1 cellular context compared by ENCODE assay signal in the genomic region with DNA sequence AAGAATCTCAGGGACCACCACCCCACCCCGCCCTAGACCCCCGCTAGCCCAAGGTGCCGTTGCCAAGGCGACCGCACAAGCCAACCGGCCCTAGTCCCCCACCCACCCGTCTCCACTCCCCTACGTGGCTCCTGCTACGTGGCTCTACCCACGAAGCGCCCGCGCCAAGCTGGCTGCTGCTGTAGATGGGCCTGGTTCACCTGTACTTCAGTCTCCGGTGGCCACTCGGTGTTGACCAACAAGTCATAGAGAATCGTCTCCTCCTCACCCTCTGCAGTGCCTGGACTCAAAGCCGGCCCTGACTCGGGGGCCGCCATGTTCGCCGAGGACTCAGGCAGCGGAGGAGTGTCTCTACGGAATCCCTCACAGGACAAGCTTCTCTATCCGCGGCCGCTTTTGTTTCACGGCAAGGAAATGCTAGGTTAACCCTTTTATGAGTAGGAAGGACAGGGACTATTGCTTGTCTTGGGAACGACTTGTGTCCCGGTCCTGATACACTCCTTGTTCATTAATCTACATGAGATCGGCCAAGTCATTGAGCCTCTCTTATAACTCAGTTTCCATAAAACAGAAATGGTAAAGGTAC.
A peak's percentile ranks its signal among the peaks of the same experiment; 100 is the strongest.
TF ChIP-seq lines count a peak whose summit lies in the region.

A gene (minus strand): TSS at position 347 of the 586 bp plus-strand sequence. CDS start 30 bp downstream, at position 317.

TF ChIP-seq in H1, 55 proteins besides CTCF, POLR2A, EP300 and RAD21 (continued from another document):
- TF ChIP-seq, protein P1, sequence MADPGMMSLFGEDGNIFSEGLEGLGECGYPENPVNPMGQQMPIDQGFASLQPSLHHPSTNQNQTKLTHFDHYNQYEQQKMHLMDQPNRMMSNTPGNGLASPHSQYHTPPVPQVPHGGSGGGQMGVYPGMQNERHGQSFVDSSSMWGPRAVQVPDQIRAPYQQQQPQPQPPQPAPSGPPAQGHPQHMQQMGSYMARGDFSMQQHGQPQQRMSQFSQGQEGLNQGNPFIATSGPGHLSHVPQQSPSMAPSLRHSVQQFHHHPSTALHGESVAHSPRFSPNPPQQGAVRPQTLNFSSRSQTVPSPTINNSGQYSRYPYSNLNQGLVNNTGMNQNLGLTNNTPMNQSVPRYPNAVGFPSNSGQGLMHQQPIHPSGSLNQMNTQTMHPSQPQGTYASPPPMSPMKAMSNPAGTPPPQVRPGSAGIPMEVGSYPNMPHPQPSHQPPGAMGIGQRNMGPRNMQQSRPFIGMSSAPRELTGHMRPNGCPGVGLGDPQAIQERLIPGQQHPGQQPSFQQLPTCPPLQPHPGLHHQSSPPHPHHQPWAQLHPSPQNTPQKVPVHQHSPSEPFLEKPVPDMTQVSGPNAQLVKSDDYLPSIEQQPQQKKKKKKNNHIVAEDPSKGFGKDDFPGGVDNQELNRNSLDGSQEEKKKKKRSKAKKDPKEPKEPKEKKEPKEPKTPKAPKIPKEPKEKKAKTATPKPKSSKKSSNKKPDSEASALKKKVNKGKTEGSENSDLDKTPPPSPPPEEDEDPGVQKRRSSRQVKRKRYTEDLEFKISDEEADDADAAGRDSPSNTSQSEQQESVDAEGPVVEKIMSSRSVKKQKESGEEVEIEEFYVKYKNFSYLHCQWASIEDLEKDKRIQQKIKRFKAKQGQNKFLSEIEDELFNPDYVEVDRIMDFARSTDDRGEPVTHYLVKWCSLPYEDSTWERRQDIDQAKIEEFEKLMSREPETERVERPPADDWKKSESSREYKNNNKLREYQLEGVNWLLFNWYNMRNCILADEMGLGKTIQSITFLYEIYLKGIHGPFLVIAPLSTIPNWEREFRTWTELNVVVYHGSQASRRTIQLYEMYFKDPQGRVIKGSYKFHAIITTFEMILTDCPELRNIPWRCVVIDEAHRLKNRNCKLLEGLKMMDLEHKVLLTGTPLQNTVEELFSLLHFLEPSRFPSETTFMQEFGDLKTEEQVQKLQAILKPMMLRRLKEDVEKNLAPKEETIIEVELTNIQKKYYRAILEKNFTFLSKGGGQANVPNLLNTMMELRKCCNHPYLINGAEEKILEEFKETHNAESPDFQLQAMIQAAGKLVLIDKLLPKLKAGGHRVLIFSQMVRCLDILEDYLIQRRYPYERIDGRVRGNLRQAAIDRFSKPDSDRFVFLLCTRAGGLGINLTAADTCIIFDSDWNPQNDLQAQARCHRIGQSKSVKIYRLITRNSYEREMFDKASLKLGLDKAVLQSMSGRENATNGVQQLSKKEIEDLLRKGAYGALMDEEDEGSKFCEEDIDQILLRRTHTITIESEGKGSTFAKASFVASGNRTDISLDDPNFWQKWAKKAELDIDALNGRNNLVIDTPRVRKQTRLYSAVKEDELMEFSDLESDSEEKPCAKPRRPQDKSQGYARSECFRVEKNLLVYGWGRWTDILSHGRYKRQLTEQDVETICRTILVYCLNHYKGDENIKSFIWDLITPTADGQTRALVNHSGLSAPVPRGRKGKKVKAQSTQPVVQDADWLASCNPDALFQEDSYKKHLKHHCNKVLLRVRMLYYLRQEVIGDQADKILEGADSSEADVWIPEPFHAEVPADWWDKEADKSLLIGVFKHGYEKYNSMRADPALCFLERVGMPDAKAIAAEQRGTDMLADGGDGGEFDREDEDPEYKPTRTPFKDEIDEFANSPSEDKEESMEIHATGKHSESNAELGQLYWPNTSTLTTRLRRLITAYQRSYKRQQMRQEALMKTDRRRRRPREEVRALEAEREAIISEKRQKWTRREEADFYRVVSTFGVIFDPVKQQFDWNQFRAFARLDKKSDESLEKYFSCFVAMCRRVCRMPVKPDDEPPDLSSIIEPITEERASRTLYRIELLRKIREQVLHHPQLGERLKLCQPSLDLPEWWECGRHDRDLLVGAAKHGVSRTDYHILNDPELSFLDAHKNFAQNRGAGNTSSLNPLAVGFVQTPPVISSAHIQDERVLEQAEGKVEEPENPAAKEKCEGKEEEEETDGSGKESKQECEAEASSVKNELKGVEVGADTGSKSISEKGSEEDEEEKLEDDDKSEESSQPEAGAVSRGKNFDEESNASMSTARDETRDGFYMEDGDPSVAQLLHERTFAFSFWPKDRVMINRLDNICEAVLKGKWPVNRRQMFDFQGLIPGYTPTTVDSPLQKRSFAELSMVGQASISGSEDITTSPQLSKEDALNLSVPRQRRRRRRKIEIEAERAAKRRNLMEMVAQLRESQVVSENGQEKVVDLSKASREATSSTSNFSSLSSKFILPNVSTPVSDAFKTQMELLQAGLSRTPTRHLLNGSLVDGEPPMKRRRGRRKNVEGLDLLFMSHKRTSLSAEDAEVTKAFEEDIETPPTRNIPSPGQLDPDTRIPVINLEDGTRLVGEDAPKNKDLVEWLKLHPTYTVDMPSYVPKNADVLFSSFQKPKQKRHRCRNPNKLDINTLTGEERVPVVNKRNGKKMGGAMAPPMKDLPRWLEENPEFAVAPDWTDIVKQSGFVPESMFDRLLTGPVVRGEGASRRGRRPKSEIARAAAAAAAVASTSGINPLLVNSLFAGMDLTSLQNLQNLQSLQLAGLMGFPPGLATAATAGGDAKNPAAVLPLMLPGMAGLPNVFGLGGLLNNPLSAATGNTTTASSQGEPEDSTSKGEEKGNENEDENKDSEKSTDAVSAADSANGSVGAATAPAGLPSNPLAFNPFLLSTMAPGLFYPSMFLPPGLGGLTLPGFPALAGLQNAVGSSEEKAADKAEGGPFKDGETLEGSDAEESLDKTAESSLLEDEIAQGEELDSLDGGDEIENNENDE (IDR thresholded peaks at IDR 0.05; ENCODE audit: insufficient replicate concordance, low read length), result no peak
- no peak for TF ChIP-seq POU5F1 (IDR thresholded peaks at IDR 0.05; ENCODE audit: low read depth, low read length)
- TF ChIP-seq, protein P2, sequence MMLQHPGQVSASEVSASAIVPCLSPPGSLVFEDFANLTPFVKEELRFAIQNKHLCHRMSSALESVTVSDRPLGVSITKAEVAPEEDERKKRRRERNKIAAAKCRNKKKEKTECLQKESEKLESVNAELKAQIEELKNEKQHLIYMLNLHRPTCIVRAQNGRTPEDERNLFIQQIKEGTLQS (IDR thresholded peaks at IDR 0.05; ENCODE audit: insufficient read depth, low read depth, low read length), result no peak
- TF ChIP-seq ZNF274 (IDR thresholded peaks at IDR 0.05; ENCODE audit: borderline replicate concordance, extremely low read depth, low read length), result no peak
- TF ChIP-seq ASH2L (IDR thresholded peaks at IDR 0.05; ENCODE audit: low read length), result peak; percentile 79
- TF ChIP-seq CTBP2 (IDR thresholded peaks at IDR 0.05; ENCODE audit: borderline replicate concordance, insufficient read depth, insufficient read length, low read length), result no peak
- TF ChIP-seq TEAD4 (IDR thresholded peaks at IDR 0.05; ENCODE audit: low read depth, low read length), result no peak
- no peak for TF ChIP-seq FOSL1 (IDR thresholded peaks at IDR 0.05; ENCODE audit: insufficient read depth, low read depth, low read length)
- no peak for TF ChIP-seq BRCA1 (IDR thresholded peaks at IDR 0.05; ENCODE audit: low read depth, low read length)
- no peak for TF ChIP-seq CBX5 (IDR thresholded peaks at IDR 0.05; ENCODE audit: low read depth, low read length)
- TF ChIP-seq PHF8 (conservative IDR thresholded peaks at IDR 0.05; ENCODE audit: low read depth, low read length), result peak; percentile 54; the same call in 1 of the 2 replicates
- TF ChIP-seq SAP30 (IDR thresholded peaks at IDR 0.05; ENCODE audit: insufficient read depth, insufficient replicate concordance, low read length), result peak; percentile 89
- TF ChIP-seq KDM1A (IDR thresholded peaks at IDR 0.05; ENCODE audit: borderline replicate concordance, low read length), result no peak
- no peak for TF ChIP-seq NRF1 (IDR thresholded peaks at IDR 0.05; ENCODE audit: low read depth, low read length)
- peak in 1 of 2 experiments; percentile 82; a peak in 1 of 4 replicates for TF ChIP-seq HDAC2 (IDR thresholded peaks at IDR 0.05; ENCODE audit: borderline replicate concordance in 1 of 2, low read depth in 2 of 2, low read length in 2 of 2)
- TF ChIP-seq RBBP5 (IDR thresholded peaks at IDR 0.05; ENCODE audit: borderline replicate concordance, low read depth, low read length), result 0 out of 2 replicates have a peak, but pooled peaks have one; percentile 66
- peak; percentile 57 for TF ChIP-seq TAF7 (optimal IDR thresholded peaks at IDR 0.05; ENCODE audit: borderline replicate concordance, low read depth, low read length)
- no peak for TF ChIP-seq CHD1 (IDR thresholded peaks at IDR 0.05; ENCODE audit: low read depth, low read length)
- TF ChIP-seq YY1 (IDR thresholded peaks at IDR 0.05; ENCODE audit: low read depth, low read length), result peak; percentile 97
- TF ChIP-seq, protein P3, sequence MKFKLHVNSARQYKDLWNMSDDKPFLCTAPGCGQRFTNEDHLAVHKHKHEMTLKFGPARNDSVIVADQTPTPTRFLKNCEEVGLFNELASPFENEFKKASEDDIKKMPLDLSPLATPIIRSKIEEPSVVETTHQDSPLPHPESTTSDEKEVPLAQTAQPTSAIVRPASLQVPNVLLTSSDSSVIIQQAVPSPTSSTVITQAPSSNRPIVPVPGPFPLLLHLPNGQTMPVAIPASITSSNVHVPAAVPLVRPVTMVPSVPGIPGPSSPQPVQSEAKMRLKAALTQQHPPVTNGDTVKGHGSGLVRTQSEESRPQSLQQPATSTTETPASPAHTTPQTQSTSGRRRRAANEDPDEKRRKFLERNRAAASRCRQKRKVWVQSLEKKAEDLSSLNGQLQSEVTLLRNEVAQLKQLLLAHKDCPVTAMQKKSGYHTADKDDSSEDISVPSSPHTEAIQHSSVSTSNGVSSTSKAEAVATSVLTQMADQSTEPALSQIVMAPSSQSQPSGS (IDR thresholded peaks at IDR 0.05; ENCODE audit: low read length), result no peak
- peak; percentile 87 to 89 for TF ChIP-seq SIN3A (conservative IDR thresholded peaks at IDR 0.05 in 1 of 2, IDR thresholded peaks at IDR 0.05 in 1 of 2; ENCODE audit: low read depth in 1 of 2, low read length in 2 of 2)
- TF ChIP-seq, protein P4, sequence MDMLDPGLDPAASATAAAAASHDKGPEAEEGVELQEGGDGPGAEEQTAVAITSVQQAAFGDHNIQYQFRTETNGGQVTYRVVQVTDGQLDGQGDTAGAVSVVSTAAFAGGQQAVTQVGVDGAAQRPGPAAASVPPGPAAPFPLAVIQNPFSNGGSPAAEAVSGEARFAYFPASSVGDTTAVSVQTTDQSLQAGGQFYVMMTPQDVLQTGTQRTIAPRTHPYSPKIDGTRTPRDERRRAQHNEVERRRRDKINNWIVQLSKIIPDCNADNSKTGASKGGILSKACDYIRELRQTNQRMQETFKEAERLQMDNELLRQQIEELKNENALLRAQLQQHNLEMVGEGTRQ (IDR thresholded peaks at IDR 0.05; ENCODE audit: low read length), result no peak
- TF ChIP-seq JUND (IDR thresholded peaks at IDR 0.05; ENCODE audit: low read length), result no peak
- peak; percentile 65; the same call in 1 of the 2 replicates for TF ChIP-seq TBP (IDR thresholded peaks at IDR 0.05; ENCODE audit: low read depth, low read length)
- TF ChIP-seq RXRA (IDR thresholded peaks at IDR 0.05; ENCODE audit: insufficient read depth, low read depth, low read length), result no peak
- TF ChIP-seq GABPA (IDR thresholded peaks at IDR 0.05; ENCODE audit: borderline replicate concordance, insufficient read depth, low read length), result no peak
